ENCODE assay signal across 1 cellular context in the genomic region with DNA sequence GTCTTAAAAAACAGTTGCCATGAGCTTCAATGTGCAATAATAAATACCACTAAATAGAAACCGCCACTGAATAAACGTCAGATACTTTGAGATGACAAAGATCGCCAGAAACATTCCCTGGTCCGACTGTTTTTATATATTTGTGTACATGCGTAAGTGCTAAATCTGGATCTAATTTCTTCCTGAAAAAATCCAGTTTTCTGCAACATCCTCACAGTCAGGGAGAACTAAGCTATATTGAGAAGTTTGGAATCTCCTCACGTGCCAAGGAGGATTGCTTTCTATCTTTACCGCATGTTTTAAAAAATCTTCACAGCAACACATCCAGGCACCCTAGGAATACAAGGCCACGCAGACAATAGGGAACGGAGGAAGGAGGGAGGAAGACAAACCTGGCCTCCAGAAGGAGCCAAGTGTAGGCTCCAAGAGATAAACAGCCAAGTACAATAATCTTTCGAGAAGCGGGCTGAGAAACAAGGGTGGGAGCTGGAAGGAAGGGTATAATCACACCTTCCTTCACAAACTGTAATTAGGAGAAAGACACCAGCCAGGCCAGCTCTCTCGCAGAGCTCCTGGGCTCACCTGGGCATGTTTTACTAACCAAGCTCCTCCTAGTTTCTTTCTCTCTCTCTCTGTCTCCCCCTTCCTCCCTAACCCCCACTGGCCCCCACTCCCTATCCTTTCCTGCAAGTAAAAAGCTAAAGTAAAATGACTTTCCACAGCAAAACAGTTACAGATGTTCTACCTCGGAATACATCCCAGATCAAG.
TF ChIP-seq lines count a peak whose summit lies in the region.

No MANE protein-coding gene starts in this region.

TF ChIP-seq in K562, 482 proteins besides CTCF, POLR2A, EP300 and RAD21:
- TF ChIP-seq SMAD2 (IDR thresholded peaks at IDR 0.05; ENCODE audit: low read depth, low read length) (no peak), BHLHE40 (IDR thresholded peaks at IDR 0.05; ENCODE audit: low read length) (peak; percentile 56; the same call in 1 of the 2 replicates)
